In the genomic region with DNA sequence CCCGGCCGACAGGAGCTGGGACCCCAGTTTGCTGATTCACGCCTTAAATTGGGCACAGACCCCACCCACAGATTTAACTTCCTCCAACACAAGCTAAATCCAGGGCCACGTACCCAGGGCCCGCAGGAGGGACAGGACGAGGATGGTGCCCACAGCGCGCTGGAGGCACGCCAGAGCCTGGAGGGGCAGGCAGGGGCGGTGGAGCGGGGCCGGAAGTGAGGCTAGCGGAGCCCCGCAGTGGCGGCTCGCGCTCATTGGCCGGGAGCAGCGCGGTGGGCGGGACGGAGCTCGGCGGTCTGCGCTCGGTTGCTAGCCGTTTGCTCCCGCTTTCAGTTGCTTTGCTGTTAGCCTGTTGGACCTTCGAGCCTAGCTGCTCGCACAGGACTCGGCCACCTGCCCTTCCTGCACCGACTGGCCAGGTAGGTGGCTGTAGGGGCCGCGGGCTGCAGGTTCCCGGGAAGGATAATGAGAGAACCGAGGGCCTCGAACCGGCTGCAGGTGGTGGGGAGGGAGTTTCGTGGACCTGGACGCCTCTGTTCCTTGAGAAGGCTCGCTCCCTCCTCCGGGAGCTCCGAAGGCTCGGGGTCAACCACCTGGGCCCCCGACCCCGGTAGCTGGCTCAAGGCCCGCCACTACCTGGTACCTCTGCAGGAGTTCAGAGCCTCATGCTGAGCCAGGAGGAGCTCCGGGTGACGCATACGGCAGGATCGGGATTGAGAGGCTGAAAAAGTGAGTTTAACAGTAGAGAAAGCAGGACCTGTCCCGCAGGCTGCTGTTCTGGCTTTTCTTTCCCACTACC, we compare ENCODE assay signal across 1 cellular context.
A peak's percentile ranks its signal among the peaks of the same experiment; 100 is the strongest.
TF ChIP-seq lines count a peak whose summit lies in the region.

A gene (plus strand): TSS at position 332 of the 799 bp plus-strand sequence. CDS start 8,212 bp downstream, outside the sequence.

TF ChIP-seq in HepG2, 621 proteins besides CTCF, POLR2A, EP300 and RAD21 (continued from another document):
- TF ChIP-seq, protein P1, sequence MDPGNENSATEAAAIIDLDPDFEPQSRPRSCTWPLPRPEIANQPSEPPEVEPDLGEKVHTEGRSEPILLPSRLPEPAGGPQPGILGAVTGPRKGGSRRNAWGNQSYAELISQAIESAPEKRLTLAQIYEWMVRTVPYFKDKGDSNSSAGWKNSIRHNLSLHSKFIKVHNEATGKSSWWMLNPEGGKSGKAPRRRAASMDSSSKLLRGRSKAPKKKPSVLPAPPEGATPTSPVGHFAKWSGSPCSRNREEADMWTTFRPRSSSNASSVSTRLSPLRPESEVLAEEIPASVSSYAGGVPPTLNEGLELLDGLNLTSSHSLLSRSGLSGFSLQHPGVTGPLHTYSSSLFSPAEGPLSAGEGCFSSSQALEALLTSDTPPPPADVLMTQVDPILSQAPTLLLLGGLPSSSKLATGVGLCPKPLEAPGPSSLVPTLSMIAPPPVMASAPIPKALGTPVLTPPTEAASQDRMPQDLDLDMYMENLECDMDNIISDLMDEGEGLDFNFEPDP (CRISPR knock-in tag; conservative IDR thresholded peaks at IDR 0.05): peak; percentile 94
- TF ChIP-seq ZNF780A (CRISPR knock-in tag; IDR thresholded peaks at IDR 0.05) (0 out of 2 replicates have a peak, but pooled peaks have one; percentile 42), POLR2AphosphoS2 (IDR thresholded peaks at IDR 0.05; ENCODE audit: low read depth, low read length) (no peak), CHCHD3 (CRISPR knock-in tag; IDR thresholded peaks at IDR 0.05) (no peak), ZNF543 (CRISPR knock-in tag; IDR thresholded peaks at IDR 0.05) (peak; percentile 73; the same call in 1 of the 2 replicates), SNRNP70 (IDR thresholded peaks at IDR 0.05; ENCODE audit: low read depth, low read length) (no peak), ZBTB7B (CRISPR knock-in tag; IDR thresholded peaks at IDR 0.05) (no peak), HMG20A (CRISPR knock-in tag; IDR thresholded peaks at IDR 0.05; ENCODE audit: borderline replicate concordance) (no peak), ZNF629 (CRISPR knock-in tag; conservative IDR thresholded peaks at IDR 0.05) (0 out of 2 replicates have a peak, but pooled peaks have one; percentile 12), ZBTB3 (CRISPR knock-in tag; IDR thresholded peaks at IDR 0.05; ENCODE audit: borderline replicate concordance, low read depth) (peak; percentile 94; the same call in 1 of the 2 replicates), CEBPG (CRISPR knock-in tag; IDR thresholded peaks at IDR 0.05) (no peak; the same call in 1 of the 2 replicates), NCOA2 (CRISPR knock-in tag; IDR thresholded peaks at IDR 0.05) (no peak; the same call in 1 of the 2 replicates), ZNF570 (CRISPR knock-in tag; IDR thresholded peaks at IDR 0.05; ENCODE audit: borderline replicate concordance) (0 out of 2 replicates have a peak, but pooled peaks have one; percentile 43)
- TF ChIP-seq, protein P2, sequence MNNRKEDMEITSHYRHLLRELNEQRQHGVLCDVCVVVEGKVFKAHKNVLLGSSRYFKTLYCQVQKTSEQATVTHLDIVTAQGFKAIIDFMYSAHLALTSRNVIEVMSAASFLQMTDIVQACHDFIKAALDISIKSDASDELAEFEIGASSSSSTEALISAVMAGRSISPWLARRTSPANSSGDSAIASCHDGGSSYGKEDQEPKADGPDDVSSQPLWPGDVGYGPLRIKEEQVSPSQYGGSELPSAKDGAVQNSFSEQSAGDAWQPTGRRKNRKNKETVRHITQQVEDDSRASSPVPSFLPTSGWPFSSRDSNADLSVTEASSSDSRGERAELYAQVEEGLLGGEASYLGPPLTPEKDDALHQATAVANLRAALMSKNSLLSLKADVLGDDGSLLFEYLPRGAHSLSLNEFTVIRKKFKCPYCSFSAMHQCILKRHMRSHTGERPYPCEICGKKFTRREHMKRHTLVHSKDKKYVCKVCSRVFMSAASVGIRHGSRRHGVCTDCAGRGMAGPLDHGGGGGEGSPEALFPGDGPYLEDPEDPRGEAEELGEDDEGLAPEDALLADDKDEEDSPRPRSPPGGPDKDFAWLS (CRISPR knock-in tag; IDR thresholded peaks at IDR 0.05; ENCODE audit: borderline replicate concordance): no peak
- TF ChIP-seq, protein P3, sequence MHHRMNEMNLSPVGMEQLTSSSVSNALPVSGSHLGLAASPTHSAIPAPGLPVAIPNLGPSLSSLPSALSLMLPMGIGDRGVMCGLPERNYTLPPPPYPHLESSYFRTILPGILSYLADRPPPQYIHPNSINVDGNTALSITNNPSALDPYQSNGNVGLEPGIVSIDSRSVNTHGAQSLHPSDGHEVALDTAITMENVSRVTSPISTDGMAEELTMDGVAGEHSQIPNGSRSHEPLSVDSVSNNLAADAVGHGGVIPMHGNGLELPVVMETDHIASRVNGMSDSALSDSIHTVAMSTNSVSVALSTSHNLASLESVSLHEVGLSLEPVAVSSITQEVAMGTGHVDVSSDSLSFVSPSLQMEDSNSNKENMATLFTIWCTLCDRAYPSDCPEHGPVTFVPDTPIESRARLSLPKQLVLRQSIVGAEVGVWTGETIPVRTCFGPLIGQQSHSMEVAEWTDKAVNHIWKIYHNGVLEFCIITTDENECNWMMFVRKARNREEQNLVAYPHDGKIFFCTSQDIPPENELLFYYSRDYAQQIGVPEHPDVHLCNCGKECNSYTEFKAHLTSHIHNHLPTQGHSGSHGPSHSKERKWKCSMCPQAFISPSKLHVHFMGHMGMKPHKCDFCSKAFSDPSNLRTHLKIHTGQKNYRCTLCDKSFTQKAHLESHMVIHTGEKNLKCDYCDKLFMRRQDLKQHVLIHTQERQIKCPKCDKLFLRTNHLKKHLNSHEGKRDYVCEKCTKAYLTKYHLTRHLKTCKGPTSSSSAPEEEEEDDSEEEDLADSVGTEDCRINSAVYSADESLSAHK (CRISPR knock-in tag; IDR thresholded peaks at IDR 0.05; ENCODE audit: borderline replicate concordance): no peak
- TF ChIP-seq, protein P4, sequence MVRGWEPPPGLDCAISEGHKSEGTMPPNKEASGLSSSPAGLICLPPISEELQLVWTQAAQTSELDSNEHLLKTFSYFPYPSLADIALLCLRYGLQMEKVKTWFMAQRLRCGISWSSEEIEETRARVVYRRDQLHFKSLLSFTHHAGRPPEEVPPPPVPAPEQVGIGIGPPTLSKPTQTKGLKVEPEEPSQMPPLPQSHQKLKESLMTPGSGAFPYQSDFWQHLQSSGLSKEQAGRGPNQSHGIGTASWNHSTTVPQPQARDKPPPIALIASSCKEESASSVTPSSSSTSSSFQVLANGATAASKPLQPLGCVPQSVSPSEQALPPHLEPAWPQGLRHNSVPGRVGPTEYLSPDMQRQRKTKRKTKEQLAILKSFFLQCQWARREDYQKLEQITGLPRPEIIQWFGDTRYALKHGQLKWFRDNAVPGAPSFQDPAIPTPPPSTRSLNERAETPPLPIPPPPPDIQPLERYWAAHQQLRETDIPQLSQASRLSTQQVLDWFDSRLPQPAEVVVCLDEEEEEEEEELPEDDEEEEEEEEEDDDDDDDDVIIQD (CRISPR knock-in tag; IDR thresholded peaks at IDR 0.05; ENCODE audit: low read depth): no peak
